ENCODE assay signal across 22 cellular contexts in the genomic region with DNA sequence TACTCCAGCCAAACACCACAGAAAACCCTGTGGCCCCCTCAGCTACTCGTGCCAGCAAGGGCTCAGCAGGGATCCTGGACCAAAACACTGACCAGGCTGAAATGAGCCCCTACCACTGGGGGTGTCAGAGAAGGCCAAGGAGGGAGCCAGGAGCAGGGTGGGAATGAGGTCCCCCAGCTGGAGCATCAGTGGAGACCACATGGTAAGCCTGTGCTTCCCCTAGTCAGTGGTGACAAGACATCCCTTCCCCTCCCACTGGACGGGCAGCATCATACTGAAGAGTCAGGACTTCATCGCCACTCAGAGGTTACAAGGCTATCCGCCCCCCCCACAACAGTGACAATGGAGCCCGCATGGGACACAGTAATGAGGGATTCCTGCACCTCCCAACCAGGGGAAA.
DNase-seq lines count a peak whose midpoint lies in the region; ATAC-seq and TF ChIP-seq lines count a peak whose summit lies in the region.
"Had no signal": no experiment of that assay in that cellular context is flagged by ENCODE, and none has a peak within 500 bp of the region (broad histone marks: within the 10 kb centered on the region; RNA-seq: fewer than 3 reads in every experiment).

No MANE protein-coding gene starts in this region.

- H3K4me1 ChIP-seq in Karpas-422 (ENCODE audit: low read length) (peaks cover 78% of the 10 kb centered on the region), muscle layer of duodenum (ENCODE audit: control insufficient read depth in 1 of 2, insufficient read depth in 2 of 2, low read length in 2 of 2) (peaks cover 4 to 26% of the 10 kb centered on the region in 2 donors)

- TF ChIP-seq CTCF in chondrocyte (IDR thresholded peaks at IDR 0.05): no peak

- H3K4me3 Mint-ChIP-seq in chondrocyte (ENCODE audit: unreplicated experiment): no peak overlapping the region
- H3K4me3 Mint-ChIP-seq: activated CD8-positive, alpha-beta T cell treated with anti-CD3 and anti-CD28 coated beads for 36 hours; activated T-cell treated with anti-CD3 and anti-CD28 coated beads, Interleukin-2, amount 50 U/mL, for 24 hours; CD8-positive, alpha-beta T cell; T-helper 1 cell treated with Interleukin-12 subunit alpha and Interleukin-12 subunit beta and Interleukin-4 antibody, amounts not matched to agents 30 μg/mL and 1 μg/mL, for 36 hours had no signal

- no peak overlapping the region for H3K9ac ChIP-seq in Karpas-422 (ENCODE audit: low read length)

- H3K79me2 ChIP-seq in Karpas-422 (ENCODE audit: low read length): peaks cover 94% of the 10 kb centered on the region

- ATAC-seq in GM19395 (IDR thresholded peaks at IDR 0.05; ENCODE audit: unreplicated experiment): no peak
- ATAC-seq in left colon: no peak
- ATAC-seq: activated CD8-positive, alpha-beta T cell treated with anti-CD3 and anti-CD28 coated beads for 36 hours; body of pancreas; CD8-positive, alpha-beta T cell had no signal

- H3K9me3 ChIP-seq in Karpas-422 (ENCODE audit: low read length) (no peaks in the 10 kb centered on the region), muscle layer of duodenum (ENCODE audit: control insufficient read depth in 1 of 2, low read length in 2 of 2) (no peaks in the 10 kb centered on the region)
- H3K9me3 ChIP-seq: body of pancreas, neutrophil had no signal

- H3K36me3 ChIP-seq in Karpas-422 (ENCODE audit: insufficient read depth, low read length): peaks cover 60% of the 10 kb centered on the region
- no peaks in the 10 kb centered on the region for H3K36me3 ChIP-seq in muscle layer of duodenum (ENCODE audit: control insufficient read depth in 1 of 2, insufficient read depth in 2 of 2, low read length in 2 of 2)
- H3K36me3 ChIP-seq: neutrophil had no signal

- DNase-seq in Karpas-422 (no peak), chondrocyte (ENCODE audit: low spot score) (peak; percentile 54), left colon (no peak)
- no peak for DNase-seq in stimulated activated CD4-positive, alpha-beta T cell treated with anti-CD3 and anti-CD28 coated beads, Interleukin-4, amount 100 ng/mL, for 24 hours
- DNase-seq in activated naive CD4-positive, alpha-beta T cell treated with Interleukin-2 at 50 U/mL for 16 hours: no peak
- DNase-seq: activated CD8-positive, alpha-beta T cell treated with anti-CD3 and anti-CD28 coated beads for 36 hours; activated naive CD4-positive, alpha-beta T cell treated with anti-CD3 and anti-CD28 coated beads, Interleukin-2, amount 50 U/mL, for 16 hours; activated T-cell treated with anti-CD3 and anti-CD28 coated beads, Interleukin-2, amount 50 U/mL, for 24 hours; body of pancreas; CD8-positive, alpha-beta T cell; effector CD8-positive, alpha-beta T cell; NCI-H1105; NCI-H69; SHP77 treated with DMSO at 0.1 percent for 48 hours; stimulated activated CD4-positive, alpha-beta T cell treated with anti-CD3 and anti-CD28 coated beads, Interleukin-4, amount 100 ng/mL, for 1 hour; trophoblast cell had no signal

- no peaks in the 10 kb centered on the region for H3K9me2 ChIP-seq in Karpas-422 (replicated peaks; ENCODE audit: insufficient read depth, low read length)

- H3K4me1 Mint-ChIP-seq in chondrocyte (ENCODE audit: low read depth): peaks cover 67% of the 10 kb centered on the region

- H3K36me3 Mint-ChIP-seq in chondrocyte (ENCODE audit: low read depth): no peaks in the 10 kb centered on the region

- peak overlapping the region; percentile 84 for H3K27ac Mint-ChIP-seq in chondrocyte (ENCODE audit: unreplicated experiment)
- H3K27ac Mint-ChIP-seq: activated CD8-positive, alpha-beta T cell treated with anti-CD3 and anti-CD28 coated beads for 36 hours; activated T-cell treated with anti-CD3 and anti-CD28 coated beads, Interleukin-2, amount 50 U/mL, for 24 hours; CD8-positive, alpha-beta T cell; T-helper 1 cell treated with Interleukin-12 subunit alpha and Interleukin-12 subunit beta and Interleukin-4 antibody, amounts not matched to agents 30 μg/mL and 1 μg/mL, for 36 hours had no signal

- no peak overlapping the region for H3K4me2 ChIP-seq in Karpas-422 (ENCODE audit: low read depth, low read length, poor library complexity, severe bottlenecking)

- no peak overlapping the region for H2AFZ ChIP-seq in Karpas-422 (ENCODE audit: low read length)

- H3K4me3 ChIP-seq in Karpas-422 (ENCODE audit: low read length): no peak overlapping the region
- H3K4me3 ChIP-seq in muscle layer of duodenum (ENCODE audit: low read depth in 1 of 2, low read length in 2 of 2): peak overlapping the region in 1 of 2 donors; percentile 4
- H3K4me3 ChIP-seq: body of pancreas had no signal

- peak overlapping the region; percentile 76 for H3K27ac ChIP-seq in Karpas-422 (ENCODE audit: low read length)
- H3K27ac ChIP-seq in muscle layer of duodenum (ENCODE audit: low read length): peak overlapping the region; percentile 72
- peak overlapping the region; percentile 82 for H3K27ac ChIP-seq in temporal lobe (ENCODE audit: low read depth, low read length)
- H3K27ac ChIP-seq: neutrophil, VCaP had no signal

- peaks cover 41% of the 10 kb centered on the region; the same call in 1 of the 2 replicates for H4K20me1 ChIP-seq in Karpas-422 (ENCODE audit: insufficient read depth, low read depth, low read length)

- no peaks in the 10 kb centered on the region for H3K27me3 Mint-ChIP-seq in chondrocyte (ENCODE audit: low read depth)
- H3K27me3 Mint-ChIP-seq: activated CD8-positive, alpha-beta T cell treated with anti-CD3 and anti-CD28 coated beads for 36 hours; activated T-cell treated with anti-CD3 and anti-CD28 coated beads, Interleukin-2, amount 50 U/mL, for 24 hours had no signal

- H3K27me3 ChIP-seq in Karpas-422 (ENCODE audit: low read length): no peaks in the 10 kb centered on the region
- no peaks in the 10 kb centered on the region for H3K27me3 ChIP-seq in muscle layer of duodenum (ENCODE audit: low read depth, low read length)
- H3K27me3 ChIP-seq: body of pancreas, neutrophil had no signal

- intact Hi-C loops in left colon (cut with DNase I, micrococcal nuclease): no loop called here

- H3K9me3 Mint-ChIP-seq in chondrocyte (ENCODE audit: low read depth): peaks cover 5% of the 10 kb centered on the region
- H3K9me3 Mint-ChIP-seq: activated CD8-positive, alpha-beta T cell treated with anti-CD3 and anti-CD28 coated beads for 36 hours; activated T-cell treated with anti-CD3 and anti-CD28 coated beads, Interleukin-2, amount 50 U/mL, for 24 hours had no signal
